Comparison of ENCODE assay signal across 1 cellular context in genomic region chr16:77212736-77213541, GRCh38.
TF ChIP-seq lines count a peak whose summit lies in the region.

No MANE protein-coding gene starts in this region.

TF ChIP-seq in endothelial cell of umbilical vein, 7 proteins besides CTCF, POLR2A, EP300 and RAD21:
- TF ChIP-seq GATA2 (IDR thresholded peaks at IDR 0.05; ENCODE audit: insufficient read depth, insufficient read length, low read depth, low read length): no peak
- TF ChIP-seq POLR2AphosphoS5 (IDR thresholded peaks at IDR 0.05; ENCODE audit: insufficient read depth, low read depth, low read length): peak; percentile 20
- no peak for TF ChIP-seq MYC (IDR thresholded peaks at IDR 0.05; ENCODE audit: low read depth, low read length)
- TF ChIP-seq MAX (IDR thresholded peaks at IDR 0.05; ENCODE audit: insufficient read depth, insufficient read length): no peak
TF ChIP-seq in endothelial cell of umbilical vein: peak in this region for 1.
